2 cellular contexts compared by ENCODE assay signal in the genomic region with DNA sequence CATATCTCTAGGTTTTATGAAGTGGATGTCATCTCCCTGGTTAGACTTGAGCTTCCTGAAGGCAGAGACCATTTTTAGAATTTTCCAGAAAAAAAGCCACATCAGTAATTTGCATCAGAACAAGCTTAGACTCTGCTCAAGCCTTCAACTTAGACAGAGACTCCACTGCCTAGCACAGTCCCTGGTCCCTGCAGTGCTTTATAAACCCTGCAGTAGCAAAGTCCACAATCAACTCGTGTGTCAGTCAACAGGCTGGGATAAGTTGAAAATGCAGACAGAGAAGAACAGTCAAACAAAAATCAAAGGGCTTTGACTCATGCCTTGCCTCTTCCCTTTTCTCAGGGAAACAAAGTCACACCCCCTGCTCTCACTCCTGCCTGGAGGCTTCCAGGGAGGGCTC. TPM values are rescaled to one million over a fixed set of nuclear protein-coding genes. Genes with fewer than 3 reads are reported as not detected.
"Had no signal": no experiment of that assay in that cellular context is flagged by ENCODE, and none has a peak within 500 bp of the region (broad histone marks: within the 10 kb centered on the region; RNA-seq: fewer than 3 reads in every experiment).

No MANE protein-coding gene starts in this region.

RNA-seq across cellular contexts. Expression of gene CEACAM3, which starts 7.9 kb away (rescaled TPM):
- total RNA-seq: G401, GM12878 had no signal
- polyA plus RNA-seq: GM12878 had no signal

RNA-seq across cellular contexts. Expression of gene CEACAM6, which starts 33.2 kb away (rescaled TPM):
- total RNA-seq: G401 had no signal
- polyA plus RNA-seq: GM12878 had no signal

RNA-seq across cellular contexts. Expression of gene LYPD4, which starts 56.0 kb away (rescaled TPM):
- total RNA-seq: G401, GM12878 had no signal
- polyA plus RNA-seq: GM12878 had no signal

RNA-seq across cellular contexts. Expression of gene DMRTC2, which starts 56.3 kb away (rescaled TPM):
- total RNA-seq: G401, GM12878 had no signal
- polyA plus RNA-seq: GM12878 had no signal
